8 cellular contexts compared by ENCODE assay signal in genomic region chr15:92914768-92915221, GRCh38. TPM values are rescaled to one million over a fixed set of nuclear protein-coding genes. Genes with fewer than 3 reads are reported as not detected.
DNase-seq lines count a peak whose midpoint lies in the region; ATAC-seq and TF ChIP-seq lines count a peak whose summit lies in the region.

No MANE protein-coding gene starts in this region.

- no peaks in the 10 kb centered on the region for H3K27me3 Mint-ChIP-seq in central memory CD8-positive, alpha-beta T cell

- H3K36me3 ChIP-seq in osteoblast (ENCODE audit: insufficient read depth, low read length): peaks cover 35% of the 10 kb centered on the region

- peak overlapping the region; percentile 98 for H3K27ac Mint-ChIP-seq in central memory CD8-positive, alpha-beta T cell (ENCODE audit: low read depth)

- peaks cover 77% of the 10 kb centered on the region for H3K4me1 Mint-ChIP-seq in central memory CD8-positive, alpha-beta T cell

- H3K36me3 Mint-ChIP-seq in central memory CD8-positive, alpha-beta T cell (ENCODE audit: insufficient read depth): peaks cover 27% of the 10 kb centered on the region

- H2AFZ ChIP-seq in osteoblast (ENCODE audit: low read length): no peak overlapping the region

- H3K4me3 Mint-ChIP-seq in central memory CD8-positive, alpha-beta T cell: peak overlapping the region; percentile 78

- H3K4me2 ChIP-seq in osteoblast (ENCODE audit: insufficient read depth, low read length): peak overlapping the region; percentile 42

- no peaks in the 10 kb centered on the region for H3K27me3 ChIP-seq in osteoblast (ENCODE audit: insufficient read depth, low read length)

- peaks cover 23% of the 10 kb centered on the region for H4K20me1 ChIP-seq in osteoblast (ENCODE audit: insufficient read depth, low read length)

- DNase-seq in Jurkat, Clone E6-1 (ENCODE audit: low read depth, low spot score): peak; percentile 33
- DNase-seq in central memory CD8-positive, alpha-beta T cell (ENCODE audit: low spot score in 2 of 2): peak in 1 of 2 donors; percentile 22
- DNase-seq in osteoblast (ENCODE audit: insufficient read length, low spot score, missing footprints) (no peak), NCI-H2081 (lab: John Stamatoyannopoulos, UW) (no peak), DMS53 treated with DMSO at 0.1 percent for 48 hours (lab: John Stamatoyannopoulos, UW; ENCODE audit: unreplicated experiment) (no peak), NCI-H510A (lab: John Stamatoyannopoulos, UW) (no peak)

- H3K27ac ChIP-seq in osteoblast (ENCODE audit: low read depth, low read length): peak overlapping the region; percentile 92

- no peaks in the 10 kb centered on the region for H3K9me3 Mint-ChIP-seq in central memory CD8-positive, alpha-beta T cell

- H3K4me3 ChIP-seq in Jurkat, Clone E6-1 (ENCODE audit: low read length): no peak overlapping the region
- H3K4me3 ChIP-seq in osteoblast (ENCODE audit: insufficient read depth, low read length): no peak overlapping the region

- peaks cover 94% of the 10 kb centered on the region for H3K79me2 ChIP-seq in osteoblast (ENCODE audit: insufficient read depth, low read length)

- ATAC-seq in GM21423 (IDR thresholded peaks at IDR 0.05; ENCODE audit: unreplicated experiment): peak; percentile 41
- peak; percentile 82 for ATAC-seq in central memory CD8-positive, alpha-beta T cell (replicated peaks; ENCODE audit: extremely low read depth, poor library complexity, severe bottlenecking)
- ATAC-seq in HG03571 (IDR thresholded peaks at IDR 0.05; ENCODE audit: unreplicated experiment): no peak

- TF ChIP-seq CTCF in osteoblast (IDR thresholded peaks at IDR 0.05; ENCODE audit: extremely low read depth, low read depth, low read length): no peak

- peaks cover 72% of the 10 kb centered on the region for H3K4me1 ChIP-seq in osteoblast (ENCODE audit: insufficient read depth, low read length)

- H3K9me3 ChIP-seq in osteoblast (ENCODE audit: low read depth, low read length): no peaks in the 10 kb centered on the region

RNA-seq across cellular contexts. Expression of gene CHD2, which starts 14.7 kb away (rescaled TPM):
- polyA plus RNA-seq in Jurkat, Clone E6-1 (2012; ENCODE audit: insufficient read depth, insufficient read length): 51.1 TPM
- 94.0 and 98.8 TPM in 2 replicates for total RNA-seq in osteoblast
